Comparison of ENCODE assay signal across 9 cellular contexts in genomic region chr2:132415256-132416079, GRCh38. TPM values are rescaled to one million over a fixed set of nuclear protein-coding genes. Genes with fewer than 3 reads are reported as not detected.
A peak's percentile ranks its signal among the peaks of the same experiment; 100 is the strongest.
DNase-seq lines count a peak whose midpoint lies in the region; ATAC-seq, FAIRE-seq and TF ChIP-seq lines count a peak whose summit lies in the region.
"Had no signal": no experiment of that assay in that cellular context is flagged by ENCODE, and none has a peak within 500 bp of the region (broad histone marks: within the 10 kb centered on the region; RNA-seq: fewer than 3 reads in every experiment).

No MANE protein-coding gene starts in this region.

- H3K27ac ChIP-seq in mucosa of rectum (ENCODE audit: low read depth in 2 of 2, low read length in 2 of 2), result peak overlapping the region; percentile 94

- intact Hi-C loops in CD14-positive monocyte (cut with micrococcal nuclease), result no loop called here

- H3K27me3 Mint-ChIP-seq in CD14-positive monocyte (ENCODE audit: low read depth in 3 of 3), result peaks cover 43 to 62% (median 45%) of the 10 kb centered on the region in 3 donors
- H3K27me3 Mint-ChIP-seq in activated naive CD8-positive, alpha-beta T cell treated with anti-CD3 and anti-CD28 coated beads for 36 hours, result peaks cover 37% of the 10 kb centered on the region

- H3K9me3 Mint-ChIP-seq in CD14-positive monocyte, result peaks cover 0 to 12% (median 2%) of the 10 kb centered on the region in 7 donors
- H3K9me3 Mint-ChIP-seq in activated naive CD8-positive, alpha-beta T cell treated with anti-CD3 and anti-CD28 coated beads for 36 hours, result no peaks in the 10 kb centered on the region

- H3K36me3 ChIP-seq in mucosa of rectum (ENCODE audit: control insufficient read depth in 2 of 2, insufficient read depth in 2 of 2, low read length in 2 of 2), result no peaks in the 10 kb centered on the region

- FAIRE-seq in GM12891 (lab: Jason Lieb, UNC), result no peak

- CTCF ChIA-PET in AG04449 (lab: Yijun Ruan, JAX), result no interaction called here

- DNase-seq in AG04449 (ENCODE audit: low read depth, low spot score), result no peak
- DNase-seq in LoVo (ENCODE audit: low spot score), result peak; percentile 47
- DNase-seq in cardiac fibroblast (ENCODE audit: low read depth in 2 of 2), result peak; percentile 11 to 47
- DNase-seq in GM12891 (ENCODE audit: insufficient read length, low spot score), result no peak
- no peak for DNase-seq in CD14-positive monocyte (ENCODE audit: low spot score)
- DNase-seq in activated naive CD8-positive, alpha-beta T cell treated with anti-CD3 and anti-CD28 coated beads for 36 hours, result no peak

- ATAC-seq in HG02798 (IDR thresholded peaks at IDR 0.05; ENCODE audit: poor library complexity, unreplicated experiment), result no peak

- H3K4me1 Mint-ChIP-seq in CD14-positive monocyte, result peaks cover 11% of the 10 kb centered on the region
- no peaks in the 10 kb centered on the region for H3K4me1 Mint-ChIP-seq in activated naive CD8-positive, alpha-beta T cell treated with anti-CD3 and anti-CD28 coated beads for 36 hours

- no peak for TF ChIP-seq POLR2A in GM12891 (IDR thresholded peaks at IDR 0.05; ENCODE audit: low read depth, low read length)

- POLR2A ChIA-PET in AG04449 (lab: Yijun Ruan, JAX), result interaction anchor here (0.6 to 1.6 kb wide), 2 partner anchors 8 to 109 kb away, joined by 3 to 7 read pairs; no protein-coding TSS in a partner anchor

- H3K9me3 ChIP-seq in mucosa of rectum (ENCODE audit: control insufficient read depth in 2 of 2, low read length in 2 of 2), result no peaks in the 10 kb centered on the region

- peak overlapping the region; percentile 2 to 73 for H3K9ac ChIP-seq in mucosa of rectum (ENCODE audit: low read depth in 1 of 2, low read length in 2 of 2)

- H3K4me3 ChIP-seq in AG04449 (ENCODE audit: low read depth, low read length) (peak overlapping the region; percentile 67), cardiac fibroblast (replicated peaks in 1 of 2; ENCODE audit: low read depth in 2 of 2, low read length in 2 of 2) (peak overlapping the region; percentile 56 to 59), mucosa of rectum (ENCODE audit: low read length in 2 of 2) (peak overlapping the region; percentile 70 to 78)

- H3K4me1 ChIP-seq in mucosa of rectum (ENCODE audit: control insufficient read depth in 2 of 2, insufficient read depth in 2 of 2, low read length in 2 of 2), result peaks cover 18 to 42% of the 10 kb centered on the region in 2 donors

- no peak overlapping the region for H3K27ac Mint-ChIP-seq in CD14-positive monocyte
- H3K27ac Mint-ChIP-seq in activated naive CD8-positive, alpha-beta T cell treated with anti-CD3 and anti-CD28 coated beads for 36 hours, result no peak overlapping the region
- H3K27ac Mint-ChIP-seq: activated naive CD8-positive, alpha-beta T cell had no signal

- no peaks in the 10 kb centered on the region for H3K27me3 ChIP-seq in mucosa of rectum (ENCODE audit: control insufficient read depth in 2 of 2, insufficient read depth in 2 of 2, low read length in 2 of 2)

- H3K36me3 Mint-ChIP-seq in CD14-positive monocyte, result peaks cover 0 to 2% of the 10 kb centered on the region in 2 donors
- no peaks in the 10 kb centered on the region for H3K36me3 Mint-ChIP-seq in activated naive CD8-positive, alpha-beta T cell treated with anti-CD3 and anti-CD28 coated beads for 36 hours
- H3K36me3 Mint-ChIP-seq: activated naive CD8-positive, alpha-beta T cell had no signal

- H3K4me3 Mint-ChIP-seq in CD14-positive monocyte, result peak overlapping the region in 1 of 2 donors; percentile 81
- H3K4me3 Mint-ChIP-seq in activated naive CD8-positive, alpha-beta T cell treated with anti-CD3 and anti-CD28 coated beads for 36 hours, result no peak overlapping the region
- H3K4me3 Mint-ChIP-seq: activated naive CD8-positive, alpha-beta T cell had no signal

- no peak for TF ChIP-seq CTCF in AG04449 (IDR thresholded peaks at IDR 0.05; ENCODE audit: insufficient read depth, low read length, missing control alignments)
- TF ChIP-seq CTCF in cardiac fibroblast (IDR thresholded peaks at IDR 0.05; ENCODE audit: low read depth, low read length), result no peak
- no peak for TF ChIP-seq CTCF in CD14-positive monocyte (IDR thresholded peaks at IDR 0.05)

TF ChIP-seq in GM12891, 5 proteins besides CTCF, POLR2A, EP300 and RAD21:
- no peak for TF ChIP-seq POLR2AphosphoS5 (IDR thresholded peaks at IDR 0.05; ENCODE audit: low read depth, low read length)
- TF ChIP-seq PAX5 (IDR thresholded peaks at IDR 0.05; ENCODE audit: insufficient read depth, low read length, severe bottlenecking), result no peak
TF ChIP-seq in GM12891: peak in this region for 0.

RNA-seq across cellular contexts. Expression of gene GPR39, which starts 1.1 kb away (rescaled TPM):
- polyA plus RNA-seq in GM12891 (2012; ENCODE audit: low read depth, missing spikeins), result not detected
- not detected for polyA plus RNA-seq in CD14-positive monocyte
- not detected for total RNA-seq in activated naive CD8-positive, alpha-beta T cell treated with anti-CD3 and anti-CD28 coated beads for 36 hours

Comparison
In these comparisons a context has a peak if more than half of its experiments do, and no peak if none do; other contexts are left out.
1. DNase-seq: peak in LoVo (single experiment) and cardiac fibroblast (2 of 2); none in AG04449 (single experiment), GM12891 (single experiment), CD14-positive monocyte (single experiment) and activated naive CD8-positive, alpha-beta T cell treated with anti-CD3 and anti-CD28 coated beads for 36 hours (single experiment).
2. Peak in every context shown above with its lines, with median percentiles within 50 percentile points of each other: H3K4me3 ChIP-seq.